Comparison of ENCODE assay signal across 1 cellular context in the genomic region with DNA sequence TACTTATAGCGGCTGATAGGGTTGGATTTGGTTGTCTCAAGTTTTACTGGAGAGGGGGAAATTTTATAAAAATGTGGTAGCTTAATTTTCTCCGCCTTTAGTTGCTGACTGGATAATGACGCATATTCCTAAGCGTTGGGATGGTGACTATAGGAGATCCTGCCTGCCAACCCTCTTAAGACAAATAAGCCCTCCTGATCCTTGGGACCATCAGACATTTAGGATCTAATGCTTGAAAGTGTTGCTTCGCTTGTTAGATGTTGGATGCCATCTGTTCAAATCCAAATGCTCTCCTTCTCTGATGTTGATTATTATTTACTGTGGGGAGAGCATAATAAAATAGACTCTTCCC.
TF ChIP-seq lines count a peak whose summit lies in the region.

No MANE protein-coding gene starts in this region.

TF ChIP-seq in GM23338, 12 proteins besides CTCF, POLR2A, EP300 and RAD21 (continued from another document):
- TF ChIP-seq, protein P1, sequence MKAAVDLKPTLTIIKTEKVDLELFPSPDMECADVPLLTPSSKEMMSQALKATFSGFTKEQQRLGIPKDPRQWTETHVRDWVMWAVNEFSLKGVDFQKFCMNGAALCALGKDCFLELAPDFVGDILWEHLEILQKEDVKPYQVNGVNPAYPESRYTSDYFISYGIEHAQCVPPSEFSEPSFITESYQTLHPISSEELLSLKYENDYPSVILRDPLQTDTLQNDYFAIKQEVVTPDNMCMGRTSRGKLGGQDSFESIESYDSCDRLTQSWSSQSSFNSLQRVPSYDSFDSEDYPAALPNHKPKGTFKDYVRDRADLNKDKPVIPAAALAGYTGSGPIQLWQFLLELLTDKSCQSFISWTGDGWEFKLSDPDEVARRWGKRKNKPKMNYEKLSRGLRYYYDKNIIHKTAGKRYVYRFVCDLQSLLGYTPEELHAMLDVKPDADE (IDR thresholded peaks at IDR 0.05) = no peak
- TF ChIP-seq, protein P2, sequence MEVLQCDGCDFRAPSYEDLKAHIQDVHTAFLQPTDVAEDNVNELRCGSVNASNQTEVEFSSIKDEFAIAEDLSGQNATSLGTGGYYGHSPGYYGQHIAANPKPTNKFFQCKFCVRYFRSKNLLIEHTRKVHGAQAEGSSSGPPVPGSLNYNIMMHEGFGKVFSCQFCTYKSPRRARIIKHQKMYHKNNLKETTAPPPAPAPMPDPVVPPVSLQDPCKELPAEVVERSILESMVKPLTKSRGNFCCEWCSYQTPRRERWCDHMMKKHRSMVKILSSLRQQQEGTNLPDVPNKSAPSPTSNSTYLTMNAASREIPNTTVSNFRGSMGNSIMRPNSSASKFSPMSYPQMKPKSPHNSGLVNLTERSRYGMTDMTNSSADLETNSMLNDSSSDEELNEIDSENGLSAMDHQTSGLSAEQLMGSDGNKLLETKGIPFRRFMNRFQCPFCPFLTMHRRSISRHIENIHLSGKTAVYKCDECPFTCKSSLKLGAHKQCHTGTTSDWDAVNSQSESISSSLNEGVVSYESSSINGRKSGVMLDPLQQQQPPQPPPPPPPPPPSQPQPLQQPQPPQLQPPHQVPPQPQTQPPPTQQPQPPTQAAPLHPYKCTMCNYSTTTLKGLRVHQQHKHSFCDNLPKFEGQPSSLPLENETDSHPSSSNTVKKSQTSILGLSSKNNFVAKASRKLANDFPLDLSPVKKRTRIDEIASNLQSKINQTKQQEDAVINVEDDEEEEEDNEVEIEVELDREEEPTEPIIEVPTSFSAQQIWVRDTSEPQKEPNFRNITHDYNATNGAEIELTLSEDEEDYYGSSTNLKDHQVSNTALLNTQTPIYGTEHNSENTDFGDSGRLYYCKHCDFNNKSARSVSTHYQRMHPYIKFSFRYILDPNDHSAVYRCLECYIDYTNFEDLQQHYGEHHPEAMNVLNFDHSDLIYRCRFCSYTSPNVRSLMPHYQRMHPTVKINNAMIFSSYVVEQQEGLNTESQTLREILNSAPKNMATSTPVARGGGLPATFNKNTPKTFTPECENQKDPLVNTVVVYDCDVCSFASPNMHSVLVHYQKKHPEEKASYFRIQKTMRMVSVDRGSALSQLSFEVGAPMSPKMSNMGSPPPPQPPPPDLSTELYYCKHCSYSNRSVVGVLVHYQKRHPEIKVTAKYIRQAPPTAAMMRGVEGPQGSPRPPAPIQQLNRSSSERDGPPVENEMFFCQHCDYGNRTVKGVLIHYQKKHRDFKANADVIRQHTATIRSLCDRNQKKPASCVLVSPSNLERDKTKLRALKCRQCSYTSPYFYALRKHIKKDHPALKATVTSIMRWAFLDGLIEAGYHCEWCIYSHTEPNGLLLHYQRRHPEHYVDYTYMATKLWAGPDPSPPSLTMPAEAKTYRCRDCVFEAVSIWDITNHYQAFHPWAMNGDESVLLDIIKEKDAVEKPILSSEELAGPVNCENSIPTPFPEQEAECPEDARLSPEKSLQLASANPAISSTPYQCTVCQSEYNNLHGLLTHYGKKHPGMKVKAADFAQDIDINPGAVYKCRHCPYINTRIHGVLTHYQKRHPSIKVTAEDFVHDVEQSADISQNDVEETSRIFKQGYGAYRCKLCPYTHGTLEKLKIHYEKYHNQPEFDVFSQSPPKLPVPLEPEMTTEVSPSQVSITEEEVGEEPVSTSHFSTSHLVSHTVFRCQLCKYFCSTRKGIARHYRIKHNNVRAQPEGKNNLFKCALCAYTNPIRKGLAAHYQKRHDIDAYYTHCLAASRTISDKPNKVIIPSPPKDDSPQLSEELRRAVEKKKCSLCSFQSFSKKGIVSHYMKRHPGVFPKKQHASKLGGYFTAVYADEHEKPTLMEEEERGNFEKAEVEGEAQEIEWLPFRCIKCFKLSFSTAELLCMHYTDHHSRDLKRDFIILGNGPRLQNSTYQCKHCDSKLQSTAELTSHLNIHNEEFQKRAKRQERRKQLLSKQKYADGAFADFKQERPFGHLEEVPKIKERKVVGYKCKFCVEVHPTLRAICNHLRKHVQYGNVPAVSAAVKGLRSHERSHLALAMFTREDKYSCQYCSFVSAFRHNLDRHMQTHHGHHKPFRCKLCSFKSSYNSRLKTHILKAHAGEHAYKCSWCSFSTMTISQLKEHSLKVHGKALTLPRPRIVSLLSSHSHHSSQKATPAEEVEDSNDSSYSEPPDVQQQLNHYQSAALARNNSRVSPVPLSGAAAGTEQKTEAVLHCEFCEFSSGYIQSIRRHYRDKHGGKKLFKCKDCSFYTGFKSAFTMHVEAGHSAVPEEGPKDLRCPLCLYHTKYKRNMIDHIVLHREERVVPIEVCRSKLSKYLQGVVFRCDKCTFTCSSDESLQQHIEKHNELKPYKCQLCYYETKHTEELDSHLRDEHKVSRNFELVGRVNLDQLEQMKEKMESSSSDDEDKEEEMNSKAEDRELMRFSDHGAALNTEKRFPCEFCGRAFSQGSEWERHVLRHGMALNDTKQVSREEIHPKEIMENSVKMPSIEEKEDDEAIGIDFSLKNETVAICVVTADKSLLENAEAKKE (CRISPR knock-in tag; IDR thresholded peaks at IDR 0.05) = no peak
- TF ChIP-seq EZH2phosphoT487 (IDR thresholded peaks at IDR 0.05; ENCODE audit: unreplicated experiment) = no peak
- TF ChIP-seq JUNB (IDR thresholded peaks at IDR 0.05; ENCODE audit: unreplicated experiment) = no peak
- no peak for TF ChIP-seq POLR2AphosphoS5 (IDR thresholded peaks at IDR 0.05; ENCODE audit: low read depth)
- no peak for TF ChIP-seq ZNF114 (CRISPR knock-in tag; IDR thresholded peaks at IDR 0.05)
- TF ChIP-seq STAT1 (IDR thresholded peaks at IDR 0.05; ENCODE audit: unreplicated experiment) = no peak
